ENCODE assay signal across 16 cellular contexts in the genomic region with DNA sequence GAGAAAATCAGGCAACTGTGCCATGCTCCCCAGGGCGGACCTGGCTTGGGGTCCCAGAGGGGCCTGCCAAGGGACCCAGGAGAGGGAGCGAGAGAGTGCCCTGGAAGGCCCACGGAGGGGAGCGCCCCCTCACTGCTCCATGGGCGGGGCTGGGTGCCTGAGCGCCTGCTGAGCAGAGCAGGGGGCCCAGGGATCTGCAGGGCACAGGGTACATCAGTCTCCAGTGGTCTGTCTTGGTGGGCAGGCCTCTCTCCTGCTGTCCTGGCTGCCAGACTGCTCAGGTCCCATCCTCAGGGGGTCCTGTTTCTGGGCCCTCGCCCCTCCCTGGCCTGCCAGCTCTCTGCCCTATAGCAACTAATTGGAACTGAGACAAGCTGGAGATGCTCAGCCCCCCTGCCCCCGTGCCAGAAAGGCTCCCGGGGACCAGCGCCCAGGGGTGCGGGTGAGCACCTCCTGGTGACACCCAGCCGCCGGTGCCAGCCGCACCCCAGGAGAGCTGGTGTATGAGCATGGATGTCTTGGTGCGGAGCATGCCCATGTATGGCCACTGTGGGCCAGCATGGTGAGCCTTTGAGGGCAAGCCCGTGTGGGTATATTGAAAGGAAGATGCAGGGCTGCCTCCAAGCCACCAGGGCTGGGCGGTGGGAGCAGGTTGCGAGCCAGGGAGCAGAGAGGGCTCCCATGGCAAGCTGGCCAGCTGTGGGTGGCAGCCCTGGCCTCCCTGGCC. TPM values are rescaled to one million over a fixed set of nuclear protein-coding genes. Genes with fewer than 3 reads are reported as not detected.
DNase-seq lines count a peak whose midpoint lies in the region; ATAC-seq and TF ChIP-seq lines count a peak whose summit lies in the region.
"Had no signal": no experiment of that assay in that cellular context is flagged by ENCODE, and none has a peak within 500 bp of the region (broad histone marks: within the 10 kb centered on the region; RNA-seq: fewer than 3 reads in every experiment).

No MANE protein-coding gene starts in this region.

- peaks cover 31% of the 10 kb centered on the region for H3K4me1 ChIP-seq in mesenchymal stem cell (ENCODE audit: control insufficient read depth, insufficient read depth, low read depth, low read length)
- H3K4me1 ChIP-seq in foreskin keratinocyte, result no peaks in the 10 kb centered on the region
- H3K4me1 ChIP-seq: body of pancreas had no signal

- ATAC-seq in stimulated activated naive CD8-positive, alpha-beta T cell treated with anti-CD3 and anti-CD28 coated beads, Interleukin-15, amount 100 ng/mL, for 72 hours, result peak; percentile 6
- ATAC-seq in stimulated activated naive CD8-positive, alpha-beta T cell treated with anti-CD3 and anti-CD28 coated beads, Interleukin-15, Interleukin-2, amounts not matched to agents 100 U/mL and 50 U/mL, for 24 hours, result no peak
- ATAC-seq in GM18868 (IDR thresholded peaks at IDR 0.05; ENCODE audit: unreplicated experiment), result no peak
- no peak for ATAC-seq in foreskin keratinocyte
- ATAC-seq: body of pancreas; effector memory CD8-positive, alpha-beta T cell; HCT116 had no signal

- no peak overlapping the region for H3K4me3 Mint-ChIP-seq in stimulated activated naive CD8-positive, alpha-beta T cell treated with anti-CD3 and anti-CD28 coated beads, Interleukin-15, amount 100 ng/mL, for 72 hours
- H3K4me3 Mint-ChIP-seq: effector memory CD8-positive, alpha-beta T cell had no signal

- H3K27ac Mint-ChIP-seq in stimulated activated naive CD8-positive, alpha-beta T cell treated with anti-CD3 and anti-CD28 coated beads, Interleukin-15, amount 100 ng/mL, for 72 hours, result no peak overlapping the region
- H3K27ac Mint-ChIP-seq: effector memory CD8-positive, alpha-beta T cell; naive thymus-derived CD8-positive, alpha-beta T cell had no signal

- H2AFZ ChIP-seq in mesenchymal stem cell (ENCODE audit: low read depth, low read length), result no peak overlapping the region

- no peak overlapping the region for H4K8ac ChIP-seq in mesenchymal stem cell (ENCODE audit: low read length)

- no peak overlapping the region for H2BK15ac ChIP-seq in mesenchymal stem cell (ENCODE audit: low read depth, poor library complexity, severe bottlenecking)

- H3K4me1 Mint-ChIP-seq in stimulated activated naive CD8-positive, alpha-beta T cell treated with anti-CD3 and anti-CD28 coated beads, Interleukin-15, amount 100 ng/mL, for 72 hours, result peaks cover 8% of the 10 kb centered on the region

- H3K23ac ChIP-seq in mesenchymal stem cell (ENCODE audit: low read length in 2 of 2), result no peak overlapping the region

- H2BK12ac ChIP-seq in mesenchymal stem cell (ENCODE audit: low read length in 2 of 2), result no peak overlapping the region

- H3K27me3 Mint-ChIP-seq in stimulated activated naive CD8-positive, alpha-beta T cell treated with anti-CD3 and anti-CD28 coated beads, Interleukin-15, amount 100 ng/mL, for 72 hours, result peaks cover 26% of the 10 kb centered on the region

- H3K9me3 Mint-ChIP-seq in stimulated activated naive CD8-positive, alpha-beta T cell treated with anti-CD3 and anti-CD28 coated beads, Interleukin-15, amount 100 ng/mL, for 72 hours, result no peaks in the 10 kb centered on the region
- H3K9me3 Mint-ChIP-seq: effector memory CD8-positive, alpha-beta T cell; naive thymus-derived CD8-positive, alpha-beta T cell had no signal

- H3K4me2 ChIP-seq in mesenchymal stem cell (ENCODE audit: low read length, poor library complexity, severe bottlenecking), result peak overlapping the region; percentile 65
- H3K4me2 ChIP-seq: KMS-11 had no signal

- H3K4ac ChIP-seq in mesenchymal stem cell (ENCODE audit: low read depth in 1 of 2, low read length in 2 of 2), result no peak overlapping the region

- H3K79me1 ChIP-seq in mesenchymal stem cell (replicated peaks; ENCODE audit: low read length, poor library complexity, severe bottlenecking), result no peaks in the 10 kb centered on the region

- no peak overlapping the region for H2BK5ac ChIP-seq in mesenchymal stem cell (ENCODE audit: low read depth, low read length, poor library complexity, severe bottlenecking)

- H3K9me3 ChIP-seq in mesenchymal stem cell (ENCODE audit: control insufficient read depth, low read length), result no peaks in the 10 kb centered on the region
- H3K9me3 ChIP-seq: body of pancreas had no signal

- DNase-seq in stimulated activated naive CD8-positive, alpha-beta T cell treated with anti-CD3 and anti-CD28 coated beads, Interleukin-15, amount 100 ng/mL, for 72 hours, result no peak
- DNase-seq in stimulated activated naive CD8-positive, alpha-beta T cell treated with anti-CD3 and anti-CD28 coated beads, Interleukin-15, Interleukin-2, amounts not matched to agents 100 U/mL and 50 U/mL, for 24 hours, result no peak
- DNase-seq in choroid plexus epithelial cell (ENCODE audit: low read depth), result no peak
- DNase-seq in mesenchymal stem cell, result no peak
- DNase-seq in activated CD4-positive, alpha-beta T cell treated with anti-CD3 and anti-CD28 coated beads for 1 hour, result no peak
- DNase-seq in glomerular visceral epithelial cell (ENCODE audit: extremely low spot score), result no peak
- DNase-seq in foreskin keratinocyte, result no peak
- DNase-seq: DMS153; effector memory CD8-positive, alpha-beta T cell; glutamatergic neuron; kidney; naive thymus-derived CD8-positive, alpha-beta T cell had no signal

- H3K14ac ChIP-seq in mesenchymal stem cell (ENCODE audit: low read length in 2 of 2), result no peak overlapping the region

- no peak overlapping the region for H3K18ac ChIP-seq in mesenchymal stem cell (ENCODE audit: low read depth in 1 of 2, low read length in 2 of 2)

- H3K4me3 ChIP-seq in choroid plexus epithelial cell (ENCODE audit: low read depth, low read length), result peak overlapping the region; percentile 50
- H3K4me3 ChIP-seq in mesenchymal stem cell (ENCODE audit: insufficient read depth in 1 of 2, low read depth in 1 of 2, low read length in 2 of 2), result peak overlapping the region in 1 of 2 experiments; percentile 79
- H3K4me3 ChIP-seq: body of pancreas had no signal

- WGBS in mesenchymal stem cell, result 87% methylated on average over 17 of the region's 18 CpGs

- H4K91ac ChIP-seq in mesenchymal stem cell (ENCODE audit: low read length), result peak overlapping the region; percentile 7

- H3K27me3 ChIP-seq in mesenchymal stem cell (ENCODE audit: control insufficient read depth in 1 of 2, insufficient read depth in 1 of 2, low read length in 2 of 2) (peaks cover 0 to 6% of the 10 kb centered on the region in 2 experiments), foreskin keratinocyte (peaks cover 29% of the 10 kb centered on the region)
- H3K27me3 ChIP-seq: body of pancreas had no signal

- H2AK5ac ChIP-seq in mesenchymal stem cell (ENCODE audit: low read length, severe bottlenecking), result no peak overlapping the region

- H3K9ac ChIP-seq in mesenchymal stem cell (ENCODE audit: low read length), result peak overlapping the region; percentile 70
- H3K9ac ChIP-seq: KMS-11 had no signal

- H3K36me3 ChIP-seq in mesenchymal stem cell (ENCODE audit: control insufficient read depth in 1 of 2, insufficient read depth in 2 of 2, low read depth in 1 of 2, low read length in 2 of 2), result no peaks in the 10 kb centered on the region

- no peak for TF ChIP-seq CTCF in choroid plexus epithelial cell (conservative IDR thresholded peaks at IDR 0.05; ENCODE audit: low read depth, low read length)
- no peak for TF ChIP-seq CTCF in foreskin keratinocyte (conservative IDR thresholded peaks at IDR 0.05)

- H3K27ac ChIP-seq in mesenchymal stem cell (ENCODE audit: low read length, poor library complexity, severe bottlenecking) (no peak overlapping the region), foreskin keratinocyte (no peak overlapping the region)
- H3K27ac ChIP-seq: body of pancreas, KMS-11 had no signal

- H2BK120ac ChIP-seq in mesenchymal stem cell (ENCODE audit: low read depth, low read length), result no peak overlapping the region

RNA-seq across cellular contexts. Expression of gene BGN, which starts 1.3 kb away (rescaled TPM):
- polyA plus RNA-seq in mesenchymal stem cell (2013, experiment 1 of 2), result 9.9 TPM
- polyA plus RNA-seq in mesenchymal stem cell (2013, experiment 2 of 2), result 8.6 TPM
- 0.07 and 0.48 TPM in 2 replicates for total RNA-seq in foreskin keratinocyte
- 0.10 and 0.12 TPM in 2 replicates for polyA plus RNA-seq in foreskin keratinocyte
- total RNA-seq: naive thymus-derived CD8-positive, alpha-beta T cell had no signal
- polyA plus RNA-seq: naive thymus-derived CD8-positive, alpha-beta T cell had no signal

RNA-seq across cellular contexts. Expression of gene ATP2B3, which starts 21.4 kb away (rescaled TPM):
- 0.06 TPM for polyA plus RNA-seq in mesenchymal stem cell (2013, experiment 1 of 2)
- polyA plus RNA-seq in mesenchymal stem cell (2013, experiment 2 of 2), result not detected
- total RNA-seq in foreskin keratinocyte, result not detected in 2 replicates
- polyA plus RNA-seq in foreskin keratinocyte, result not detected in 2 replicates
- total RNA-seq: body of pancreas; kidney; naive thymus-derived CD8-positive, alpha-beta T cell had no signal
- polyA plus RNA-seq: naive thymus-derived CD8-positive, alpha-beta T cell had no signal

RNA-seq across cellular contexts. Expression of gene HAUS7, which starts 25.7 kb away (rescaled TPM):
- 6.9 TPM for polyA plus RNA-seq in mesenchymal stem cell (2013, experiment 1 of 2)
- polyA plus RNA-seq in mesenchymal stem cell (2013, experiment 2 of 2), result 7.2 TPM
- 31.8 and 39.0 TPM in 2 replicates for total RNA-seq in foreskin keratinocyte
- 41.6 and 42.5 TPM in 2 replicates for polyA plus RNA-seq in foreskin keratinocyte

RNA-seq across cellular contexts. Expression of gene TREX2, which starts 50.2 kb away (rescaled TPM):
- polyA plus RNA-seq in mesenchymal stem cell (2013, experiment 1 of 2), result 0.03 TPM
- 0.10 TPM for polyA plus RNA-seq in mesenchymal stem cell (2013, experiment 2 of 2)
- 0.74 and 0.85 TPM in 2 replicates for total RNA-seq in foreskin keratinocyte
- 0.57 and 0.71 TPM in 2 replicates for polyA plus RNA-seq in foreskin keratinocyte
